Comparison of ENCODE assay signal across 8 cellular contexts in the genomic region with DNA sequence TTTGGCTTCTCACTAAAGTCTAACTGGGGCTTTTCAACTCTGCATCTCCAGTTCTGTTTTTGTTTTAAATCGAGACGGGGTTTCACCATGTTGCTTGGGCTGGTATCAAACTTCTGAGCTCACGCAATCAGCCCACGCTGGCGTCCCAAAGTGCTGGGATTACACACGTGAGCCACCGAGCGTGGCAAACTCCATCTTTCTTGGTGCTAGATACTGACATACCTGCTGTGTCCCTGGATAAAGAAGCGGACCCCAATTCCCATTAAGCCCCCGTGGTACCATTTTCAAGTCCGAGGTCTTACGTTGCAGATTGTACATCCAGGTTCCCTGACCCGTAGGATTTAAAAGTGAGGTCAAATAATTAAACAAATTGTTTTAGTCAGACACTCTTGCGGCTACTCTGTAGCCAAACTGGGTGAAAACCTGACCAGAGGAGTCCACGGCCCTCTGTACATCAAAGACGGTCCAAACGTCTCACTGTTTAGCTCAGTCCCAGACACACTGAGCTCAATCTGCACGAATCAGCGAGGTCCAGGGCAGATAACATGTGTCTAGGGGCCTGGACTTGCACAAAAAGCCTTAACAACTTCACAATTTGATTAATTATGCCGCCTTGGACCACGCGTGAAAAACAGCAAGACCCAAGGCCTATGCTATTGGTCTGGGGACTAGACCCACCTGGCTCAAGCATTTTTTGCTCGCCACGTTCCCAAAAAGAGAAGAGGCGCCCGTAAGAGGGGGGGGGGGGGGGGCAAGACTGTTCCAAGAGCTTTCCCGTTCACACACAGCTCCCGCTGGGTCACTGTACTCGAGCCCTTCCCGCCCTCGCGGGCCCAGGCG. TPM values are rescaled to one million over a fixed set of nuclear protein-coding genes. Genes with fewer than 3 reads are reported as not detected.
DNase-seq lines count a peak whose midpoint lies in the region; ATAC-seq, FAIRE-seq and TF ChIP-seq lines count a peak whose summit lies in the region.

No MANE protein-coding gene starts in this region.

- H3K27ac ChIP-seq in GM12878 (ENCODE audit: control insufficient read depth, insufficient read depth), result peak overlapping the region; percentile 97

- BruUV-seq in GM12878 (replicated peaks; lab: Mats Ljungman, UMichigan), result TSS peak; percentile 69

- peaks cover 0 to 27% of the 10 kb centered on the region in 2 experiments; a peak in 3 of 4 replicates for H3K36me3 ChIP-seq in GM12878 (ENCODE audit: control insufficient read depth in 2 of 2, insufficient read depth in 2 of 2, low read length in 1 of 2)

- H3K4me2 ChIP-seq in GM12878 (ENCODE audit: control insufficient read depth, insufficient read depth), result peak overlapping the region; percentile 89

- TF ChIP-seq RAD21 in GM12878 (IDR thresholded peaks at IDR 0.05; ENCODE audit: insufficient read depth, low read depth, low read length), result no peak

- TF ChIP-seq POLR2A in GM12878 (IDR thresholded peaks at IDR 0.05; ENCODE audit: low read depth, low read length), result no peak

- H3K79me2 ChIP-seq in GM12878 (ENCODE audit: control insufficient read depth, insufficient read depth, low read length), result peaks cover 73% of the 10 kb centered on the region

- no peak for FAIRE-seq in GM12878 (lab: Jason Lieb, UNC)
- no peak for FAIRE-seq in RCC 7860 (lab: Jason Lieb, UNC)

- H4K20me1 ChIP-seq in GM12878 (ENCODE audit: control insufficient read depth, insufficient read depth), result peaks cover 5% of the 10 kb centered on the region

- CTCF ChIA-PET in GM12878 (lab: Yijun Ruan, JAX), result interaction anchor here (1.3 to 2.8 kb wide), 4 partner anchors 12 to 202 kb away, joined by 3 to 8 read pairs (median 4); partner anchors contain the start of gene APTX

- peak overlapping the region; percentile 94 for H2AFZ ChIP-seq in GM12878 (ENCODE audit: control insufficient read depth, low read depth, low read length)

- peaks cover 10% of the 10 kb centered on the region for H3K4me1 ChIP-seq in GM12878 (ENCODE audit: control insufficient read depth, insufficient read depth, low read length)

- DNase-seq in SIG-M5 treated with dmso at 0.1 percent for 504 hours (lab: John Stamatoyannopoulos, UW; ENCODE audit: unreplicated experiment) (peak; percentile 7), SIG-M5 (lab: John Stamatoyannopoulos, UW) (no peak), NCI-H1105 treated with DMSO at 0.1 percent for 48 hours (lab: John Stamatoyannopoulos, UW) (peak; percentile 58), GM12878 (ENCODE audit: low read depth, low spot score) (no peak), inferior parietal cortex (ENCODE audit: extremely low spot score) (peak; percentile 39), smooth muscle cell of the brain vasculature (ENCODE audit: low read depth, low spot score) (peak; percentile 13), RCC 7860 (ENCODE audit: low spot score) (no peak)

- POLR2A ChIA-PET in GM12878 (lab: Charles Lee), result interaction anchor here (0.6 to 6.4 kb wide), 25 partner anchors 8 to 499 kb away, joined by 3 to 46 read pairs (median 5); partner anchors contain the start of genes APTX, B4GALT1, BAG1 and CHMP5

- RAD21 ChIA-PET in GM12878 (lab: Charles Lee; ENCODE audit: unreplicated experiment), result interaction anchor here (0.9 to 4.0 kb wide), 5 partner anchors 19 to 266 kb away, joined by 3 to 15 read pairs (median 4); partner anchors contain the start of gene NFX1

- no peak for TF ChIP-seq EP300 in GM12878 (IDR thresholded peaks at IDR 0.05; ENCODE audit: borderline replicate concordance in 1 of 2, control insufficient read depth in 1 of 2, low read depth in 2 of 2, low read length in 2 of 2)

- H3K4me3 ChIP-seq in GM12878, result peak overlapping the region; percentile 75

- SMC1A ChIA-PET in GM12878 (lab: Charles Lee; ENCODE audit: uncharacterized antibody, unreplicated experiment), result interaction anchor here (0.8 to 1.7 kb wide), 10 partner anchors 10 to 133 kb away, joined by 3 to 4 read pairs (median 3); partner anchors contain the start of gene APTX

- peak; percentile 8 for ATAC-seq in GM12878
- ATAC-seq in GM21447 (IDR thresholded peaks at IDR 0.05; ENCODE audit: unreplicated experiment), result no peak

- TF ChIP-seq CTCF in GM12878 (IDR thresholded peaks at IDR 0.05 in 2 of 3, conservative IDR thresholded peaks at IDR 0.05 in 1 of 3; ENCODE audit: control insufficient read depth in 2 of 3, extremely low read depth in 1 of 3, insufficient read depth in 1 of 3, low read depth in 3 of 3, low read length in 3 of 3), result no peak

- no peaks in the 10 kb centered on the region for H3K9me3 ChIP-seq in GM12878 (replicated peaks; ENCODE audit: control insufficient read depth, insufficient read depth, low read length)

- H3K9ac ChIP-seq in GM12878 (ENCODE audit: control insufficient read depth, insufficient read depth, low read length), result peak overlapping the region; percentile 99

- WGBS in GM12878 (ENCODE audit: insufficient coverage, insufficient replicate concordance, low lambda C conversion rate, missing lambda C conversion rate), result under 1% methylated on average over 33 of the region's 33 CpGs

- H3K27me3 ChIP-seq in GM12878 (replicated peaks in 1 of 2; ENCODE audit: control insufficient read depth in 2 of 2, insufficient read depth in 2 of 2, low read length in 1 of 2), result no peaks in the 10 kb centered on the region

- in situ Hi-C loops in GM12878 (cut with MboI), result no loop called here

- intact Hi-C loops in GM12878 (cut with micrococcal nuclease; ENCODE audit: unreplicated experiment), result loop anchor here (2.0 kb wide), 2 partner anchors 52 to 200 kb away; partner anchors contain the start of gene SMU1

RNA-seq across cellular contexts. Expression of gene DNAJA1, which starts 0.7 kb away (rescaled TPM):
- total RNA-seq in GM12878 (2013; cell fraction: nucleolus; rRNA removed), result 29.0 and 31.2 TPM in 2 replicates
- total RNA-seq in GM12878 (2014; rRNA removed) (69.7 and 77.9 TPM in 2 replicates), GM12878 (2014; rRNA removed; fragmentation: Illumina TruSeq; extraction: Trizol) (135 and 143 TPM in 2 replicates), GM12878 (2021) (105 and 109 TPM in 2 replicates)
- polyA plus RNA-seq in GM12878 (2011; ENCODE audit: low read depth), result 44.2 TPM
- polyA plus RNA-seq in GM12878 (2011; rRNA removed) (206 and 243 TPM in 2 replicates), GM12878 (2014; fragmentation: Illumina TruSeq; extraction: Trizol) (171 and 195 TPM in 2 replicates), GM12878 (2014; fragmentation: Nextera tagmentation; extraction: Ambion mirVana) (100 to 1,000 TPM; 115 to 149 TPM), GM12878 (2014; rRNA removed) (98.8 and 114 TPM in 2 replicates), GM12878 (2016; fragmentation: Nextera tagmentation; extraction: Ambion mirVana) (100 to 1,000 TPM; 160 to 162 TPM)
- polyA plus RNA-seq in GM12878 (2011; cell fraction: cytosol; rRNA removed), result 85.5 and 86.9 TPM in 2 replicates
- polyA plus RNA-seq in GM12878 (2011; cell fraction: nucleus; rRNA removed), result 51.1 and 71.9 TPM in 2 replicates
- polyA plus RNA-seq in GM12878 (2012), result 71.1 and 80.8 TPM in 2 replicates
- 91.3 and 178 TPM in 2 replicates for polyA minus RNA-seq in GM12878 (2011; rRNA and poly(A)+ RNA removed)
- polyA minus RNA-seq in GM12878 (2011; cell fraction: cytosol; rRNA and poly(A)+ RNA removed), result 70.4 and 89.4 TPM in 2 replicates
- polyA minus RNA-seq in GM12878 (2011; cell fraction: nucleus; rRNA and poly(A)+ RNA removed), result 21.0 and 40.6 TPM in 2 replicates

RNA-seq across cellular contexts. Expression of gene APTX, which starts 22.9 kb away (rescaled TPM):
- 55.9 and 60.3 TPM in 2 replicates for total RNA-seq in GM12878 (2013; cell fraction: nucleolus; rRNA removed)
- total RNA-seq in GM12878 (2014; rRNA removed) (45.1 and 51.6 TPM in 2 replicates), GM12878 (2014; rRNA removed; fragmentation: Illumina TruSeq; extraction: Trizol) (50.6 and 54.9 TPM in 2 replicates), GM12878 (2021) (37.7 and 40.9 TPM in 2 replicates)
- 28.9 TPM for polyA plus RNA-seq in GM12878 (2011; ENCODE audit: low read depth)
- polyA plus RNA-seq in GM12878 (2011; rRNA removed) (56.6 and 70.7 TPM in 2 replicates), GM12878 (2014; fragmentation: Illumina TruSeq; extraction: Trizol) (58.3 and 70.1 TPM in 2 replicates), GM12878 (2014; fragmentation: Nextera tagmentation; extraction: Ambion mirVana) (10 to 100 TPM; 73.9 to 74.8 TPM), GM12878 (2014; rRNA removed) (44.8 and 54.1 TPM in 2 replicates), GM12878 (2016; fragmentation: Nextera tagmentation; extraction: Ambion mirVana) (10 to 100 TPM; 81.7 to 87.0 TPM)
- 29.4 and 30.4 TPM in 2 replicates for polyA plus RNA-seq in GM12878 (2011; cell fraction: cytosol; rRNA removed)
- 44.7 and 46.5 TPM in 2 replicates for polyA plus RNA-seq in GM12878 (2011; cell fraction: nucleus; rRNA removed)
- 31.7 and 32.3 TPM in 2 replicates for polyA plus RNA-seq in GM12878 (2012)
- polyA minus RNA-seq in GM12878 (2011; rRNA and poly(A)+ RNA removed), result 25.1 and 31.6 TPM in 2 replicates
- polyA minus RNA-seq in GM12878 (2011; cell fraction: cytosol; rRNA and poly(A)+ RNA removed), result 8.0 and 16.6 TPM in 2 replicates
- polyA minus RNA-seq in GM12878 (2011; cell fraction: nucleus; rRNA and poly(A)+ RNA removed), result 20.1 and 32.4 TPM in 2 replicates

RNA-seq across cellular contexts. Expression of gene SMU1, which starts 52.1 kb away (rescaled TPM):
- 17.9 and 19.4 TPM in 2 replicates for total RNA-seq in GM12878 (2013; cell fraction: nucleolus; rRNA removed)
- 22.8 and 26.6 TPM in 2 replicates for total RNA-seq in GM12878 (2014; rRNA removed)
- total RNA-seq in GM12878 (2014; rRNA removed; fragmentation: Illumina TruSeq; extraction: Trizol), result 33.4 and 34.6 TPM in 2 replicates
- 19.7 and 20.4 TPM in 2 replicates for total RNA-seq in GM12878 (2021)
- 11.8 TPM for polyA plus RNA-seq in GM12878 (2011; ENCODE audit: low read depth)
- polyA plus RNA-seq in GM12878 (2011; rRNA removed), result 21.1 and 27.5 TPM in 2 replicates
- 11.3 and 11.4 TPM in 2 replicates for polyA plus RNA-seq in GM12878 (2011; cell fraction: cytosol; rRNA removed)
- 7.2 and 8.2 TPM in 2 replicates for polyA plus RNA-seq in GM12878 (2011; cell fraction: nucleus; rRNA removed)
- 12.9 and 13.9 TPM in 2 replicates for polyA plus RNA-seq in GM12878 (2012)
- 22.2 and 26.0 TPM in 2 replicates for polyA plus RNA-seq in GM12878 (2014; fragmentation: Illumina TruSeq; extraction: Trizol)
- polyA plus RNA-seq in GM12878 (2014; fragmentation: Nextera tagmentation; extraction: Ambion mirVana), result 10 to 100 TPM; 18.5 to 20.7 TPM
- 16.5 and 20.0 TPM in 2 replicates for polyA plus RNA-seq in GM12878 (2014; rRNA removed)
- polyA plus RNA-seq in GM12878 (2016; fragmentation: Nextera tagmentation; extraction: Ambion mirVana), result 10 to 100 TPM; 20.2 to 22.0 TPM
- 22.7 and 27.6 TPM in 2 replicates for polyA minus RNA-seq in GM12878 (2011; rRNA and poly(A)+ RNA removed)
- 9.6 and 10.7 TPM in 2 replicates for polyA minus RNA-seq in GM12878 (2011; cell fraction: cytosol; rRNA and poly(A)+ RNA removed)
- polyA minus RNA-seq in GM12878 (2011; cell fraction: nucleus; rRNA and poly(A)+ RNA removed), result 5.0 and 6.0 TPM in 2 replicates

Comparison
In these comparisons a context has a peak if more than half of its experiments do, and no peak if none do; other contexts are left out.
1. DNase-seq: peak in SIG-M5 treated with dmso at 0.1 percent for 504 hours (single experiment), NCI-H1105 treated with DMSO at 0.1 percent for 48 hours (single experiment), inferior parietal cortex (single experiment) and smooth muscle cell of the brain vasculature (single experiment); none in SIG-M5 (single experiment), GM12878 (single experiment) and RCC 7860 (single experiment).